In the genomic region with DNA sequence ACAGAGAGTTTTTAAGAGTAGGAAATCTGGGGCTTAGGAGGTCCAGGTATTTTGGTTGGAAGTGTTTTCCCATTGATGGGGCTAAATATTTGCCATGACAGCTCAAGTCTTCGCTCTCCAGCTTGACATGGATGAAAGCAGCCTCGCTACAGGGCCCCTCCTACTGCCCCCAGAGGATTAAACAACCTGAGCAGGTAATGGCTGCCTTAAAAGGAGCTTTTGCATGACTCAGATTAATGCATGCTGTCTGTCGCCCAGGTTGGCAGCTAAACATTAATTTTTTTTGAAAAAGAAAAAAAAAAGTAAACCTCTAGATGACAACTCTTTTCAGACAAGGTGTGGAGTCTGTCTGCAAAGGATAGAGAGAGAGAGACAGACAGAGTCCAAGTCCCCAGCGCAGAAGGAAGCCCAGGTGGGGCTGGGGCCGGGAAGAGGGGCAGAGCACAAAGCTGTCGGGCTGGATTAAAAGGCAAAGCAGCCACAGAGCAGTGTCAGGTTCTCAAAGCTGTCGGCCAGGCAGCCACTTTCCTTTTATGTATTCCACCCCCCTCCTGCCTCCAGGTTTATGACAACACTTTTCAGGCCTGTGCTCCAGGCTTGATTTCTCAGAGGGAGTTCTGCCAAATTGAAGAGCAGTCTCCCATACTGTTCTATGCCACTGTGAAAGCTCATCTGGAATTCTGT, we compare ENCODE assay signal across 10 cellular contexts.
DNase-seq lines count a peak whose midpoint lies in the region; ATAC-seq and TF ChIP-seq lines count a peak whose summit lies in the region.
"Had no signal": no experiment of that assay in that cellular context is flagged by ENCODE, and none has a peak within 500 bp of the region (broad histone marks: within the 10 kb centered on the region; RNA-seq: fewer than 3 reads in every experiment).

No MANE protein-coding gene starts in this region.

- in situ Hi-C loops in GM23248 (cut with MboI): no loop called here

- no peak overlapping the region for H2AFZ ChIP-seq in GM23248
- H2AFZ ChIP-seq in osteoblast (ENCODE audit: low read length): no peak overlapping the region

- H3K9me3 ChIP-seq in GM23248 (ENCODE audit: low read depth) (no peaks in the 10 kb centered on the region), esophagus (ENCODE audit: control insufficient read depth in 2 of 2, insufficient read depth in 1 of 2, low read depth in 1 of 2, low read length in 1 of 2) (peaks cover 0 to 1% of the 10 kb centered on the region in 2 donors), osteoblast (ENCODE audit: low read depth, low read length) (no peaks in the 10 kb centered on the region)

- H3K36me3 ChIP-seq in GM23248 (ENCODE audit: low read depth) (peaks cover 54% of the 10 kb centered on the region), esophagus (ENCODE audit: control insufficient read depth in 2 of 2, insufficient read depth in 2 of 2, low read length in 1 of 2) (peaks cover 2 to 14% of the 10 kb centered on the region in 2 donors), osteoblast (ENCODE audit: insufficient read depth, low read length) (peaks cover 84% of the 10 kb centered on the region)

- H3K79me2 ChIP-seq in GM23248 (ENCODE audit: insufficient read depth) (peaks cover 48% of the 10 kb centered on the region), osteoblast (ENCODE audit: insufficient read depth, low read length) (peaks cover 52% of the 10 kb centered on the region)

- H3K4me2 ChIP-seq in GM23248 (ENCODE audit: unreplicated experiment) (peak overlapping the region; percentile 60), osteoblast (ENCODE audit: insufficient read depth, low read length) (no peak overlapping the region)

- no peaks in the 10 kb centered on the region for H3K27me3 ChIP-seq in GM23248 (replicated peaks; ENCODE audit: insufficient read depth)
- H3K27me3 ChIP-seq in esophagus (ENCODE audit: control insufficient read depth in 1 of 2, insufficient read depth in 2 of 2, low read length in 2 of 2): no peaks in the 10 kb centered on the region
- H3K27me3 ChIP-seq in osteoblast (ENCODE audit: insufficient read depth, low read length): no peaks in the 10 kb centered on the region

- no peaks in the 10 kb centered on the region for H3K9me2 ChIP-seq in GM23248 (ENCODE audit: insufficient read depth)

- TF ChIP-seq CTCF in osteoblast (IDR thresholded peaks at IDR 0.05; ENCODE audit: extremely low read depth, low read depth, low read length): no peak

- H4K20me1 ChIP-seq in GM23248 (ENCODE audit: insufficient read depth): no peaks in the 10 kb centered on the region
- peaks cover 18% of the 10 kb centered on the region for H4K20me1 ChIP-seq in osteoblast (ENCODE audit: insufficient read depth, low read length)

- no peak for ATAC-seq in HG03378 (IDR thresholded peaks at IDR 0.05; ENCODE audit: unreplicated experiment)

- H3K4me3 ChIP-seq in GM23248 (no peak overlapping the region), esophagus (ENCODE audit: low read depth in 1 of 2, low read length in 2 of 2) (no peak overlapping the region), osteoblast (ENCODE audit: insufficient read depth, low read length) (no peak overlapping the region)

- H3K27ac ChIP-seq in GM23248 (peak overlapping the region; percentile 97), esophagus (ENCODE audit: low read depth in 2 of 2, low read length in 1 of 2) (peak overlapping the region; percentile 60 to 78), osteoblast (ENCODE audit: low read depth, low read length) (peak overlapping the region; percentile 85)

- H3K9ac ChIP-seq in GM23248: peak overlapping the region; percentile 77

- peaks cover 59% of the 10 kb centered on the region for H3K4me1 ChIP-seq in GM23248 (ENCODE audit: insufficient read depth)
- H3K4me1 ChIP-seq in esophagus (ENCODE audit: control insufficient read depth in 2 of 2, insufficient read depth in 2 of 2, low read length in 1 of 2): peaks cover 0 to 6% of the 10 kb centered on the region in 2 donors
- H3K4me1 ChIP-seq in osteoblast (ENCODE audit: insufficient read depth, low read length): peaks cover 44% of the 10 kb centered on the region

- DNase-seq in GM23248 (peak; percentile 45), NCI-H510A (lab: John Stamatoyannopoulos, UW) (peak; percentile 68), osteoblast (ENCODE audit: insufficient read length, low spot score, missing footprints) (no peak), NCI-H446 treated with DMSO at 0.1 percent for 48 hours (lab: John Stamatoyannopoulos, UW) (no peak), NCI-H1105 treated with DMSO at 0.1 percent for 48 hours (lab: John Stamatoyannopoulos, UW) (no peak), DMS 273 (lab: John Stamatoyannopoulos, UW; ENCODE audit: unreplicated experiment) (no peak)
- DNase-seq: activated T-cell treated with anti-CD3 and anti-CD28 coated beads for 4 hours; stimulated activated CD4-positive, alpha-beta T cell treated with anti-CD3 and anti-CD28 coated beads, Interleukin-4, amount 100 ng/mL, for 1 hour had no signal

- peaks cover 72% of the 10 kb centered on the region for H3F3A ChIP-seq in GM23248 (ENCODE audit: insufficient read depth)

- 78 to 89% methylated on average over 7 of the region's 7 CpGs for WGBS in GM23248 (ENCODE audit: low coverage in 1 of 2, low lambda C conversion rate in 2 of 2, missing lambda C conversion rate in 2 of 2), 2 experiments
- 55 to 61% methylated on average over 7 of the region's 7 CpGs for WGBS in esophagus, 2 donors

Comparison
In these comparisons a context has a peak if more than half of its experiments do, and no peak if none do; other contexts are left out.
1. DNase-seq: peak in GM23248 (single experiment) and NCI-H510A (single experiment); none in osteoblast (single experiment), NCI-H446 treated with DMSO at 0.1 percent for 48 hours (single experiment), NCI-H1105 treated with DMSO at 0.1 percent for 48 hours (single experiment) and DMS 273 (single experiment).
2. Peak in every context shown above with its lines, with median percentiles within 50 percentile points of each other: H3K27ac ChIP-seq.